In the genomic region with DNA sequence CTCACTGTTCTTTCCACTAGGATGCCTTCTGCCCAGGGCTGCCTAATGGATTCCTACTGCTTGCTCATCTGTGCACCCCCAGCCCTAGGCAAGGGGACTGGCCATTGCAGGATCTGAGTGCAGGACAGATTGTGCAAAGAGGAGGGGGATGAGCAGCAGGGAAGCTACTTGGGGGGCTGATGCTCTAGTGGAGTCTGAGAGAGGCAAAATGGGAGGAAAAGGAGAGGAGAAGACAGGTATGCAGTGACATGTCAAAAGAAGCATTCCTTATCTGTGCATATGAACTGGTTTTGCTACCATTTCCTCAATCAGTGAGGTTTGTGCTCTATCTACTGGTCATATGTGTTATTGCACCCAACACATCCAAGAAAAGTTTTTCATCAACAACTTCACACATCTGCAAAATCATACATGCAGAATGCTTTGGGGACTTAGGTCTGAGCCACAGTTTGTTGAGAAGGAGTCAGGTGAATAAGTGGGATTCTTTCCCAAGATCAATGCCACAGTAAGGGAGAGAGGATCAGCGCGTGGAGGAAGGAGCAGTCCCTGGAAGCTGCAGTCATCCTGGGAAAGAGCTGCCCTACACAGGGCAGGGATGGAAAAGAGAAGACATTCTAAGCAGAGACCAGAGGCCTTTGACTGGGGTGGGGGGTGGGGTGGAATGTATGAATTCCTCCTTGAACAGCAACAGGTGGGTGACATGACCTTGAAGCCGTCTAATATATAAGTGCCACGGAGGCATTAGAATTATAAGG, we compare ENCODE assay signal across 8 cellular contexts. TPM values are rescaled to one million over a fixed set of nuclear protein-coding genes. Genes with fewer than 3 reads are reported as not detected.
DNase-seq lines count a peak whose midpoint lies in the region; ATAC-seq and TF ChIP-seq lines count a peak whose summit lies in the region.

No MANE protein-coding gene starts in this region.

- H3K4me1 ChIP-seq in cardiac muscle cell (ENCODE audit: low read depth) (no peaks in the 10 kb centered on the region), lung (ENCODE audit: control insufficient read depth in 2 of 2, insufficient read depth in 2 of 2, low read length in 2 of 2) (peaks cover 0 to 3% of the 10 kb centered on the region in 2 donors)

- intact Hi-C loops in Right ventricle myocardium inferior (cut with DNase I), result no loop called here

- H3K27ac ChIP-seq in cardiac muscle cell (no peak overlapping the region), lung (ENCODE audit: low read depth in 1 of 2, low read length in 1 of 2) (no peak overlapping the region)

- H3K36me3 ChIP-seq in cardiac muscle cell (no peaks in the 10 kb centered on the region), lung (ENCODE audit: control insufficient read depth in 2 of 2, insufficient read depth in 2 of 2, low read length in 2 of 2) (peaks cover 0 to 2% of the 10 kb centered on the region in 2 donors)

- H3K27me3 ChIP-seq in cardiac muscle cell, result no peaks in the 10 kb centered on the region
- H3K27me3 ChIP-seq in lung (ENCODE audit: control insufficient read depth, insufficient read depth), result no peaks in the 10 kb centered on the region

- ATAC-seq in Right ventricle myocardium inferior (no peak), HG02798 (IDR thresholded peaks at IDR 0.05; ENCODE audit: poor library complexity, unreplicated experiment) (peak; percentile 68), lung (ENCODE audit: insufficient read depth, low FRiP score) (peak; percentile 63)

- no peak overlapping the region for H3K4me3 ChIP-seq in cardiac muscle cell
- H3K4me3 ChIP-seq in lung, result no peak overlapping the region

- no peaks in the 10 kb centered on the region for H3K9me3 ChIP-seq in cardiac muscle cell (ENCODE audit: low read depth)
- no peaks in the 10 kb centered on the region for H3K9me3 ChIP-seq in lung (ENCODE audit: control insufficient read depth in 2 of 2, insufficient read depth in 1 of 2, low read length in 1 of 2)

- TF ChIP-seq CTCF in cardiac muscle cell (IDR thresholded peaks at IDR 0.05; ENCODE audit: low read depth, low read length), result peak; percentile 71
- TF ChIP-seq CTCF in lung (IDR thresholded peaks at IDR 0.05; ENCODE audit: control extremely low read depth, extremely low read depth), result peak; percentile 63

- DNase-seq in cardiac muscle cell (ENCODE audit: low read depth in 1 of 2, low spot score in 1 of 2) (peak; percentile 35 to 54), Right ventricle myocardium inferior (ENCODE audit: missing footprints) (no peak), NCI-H510A (lab: John Stamatoyannopoulos, UW) (peak; percentile 10), dermis microvascular lymphatic vessel endothelial cell (ENCODE audit: low read depth in 2 of 2) (peak; percentile 34 to 44), lung (ENCODE audit: low spot score) (no peak), MV-4-11 (lab: John Stamatoyannopoulos, UW) (no peak)
- DNase-seq in activated CD4-positive, alpha-beta T cell treated with anti-CD3 and anti-CD28 coated beads for 4 hours, result no peak

- WGBS in lung, 2 donors, result 85 to 88% methylated on average over 4 of the region's 4 CpGs

RNA-seq across cellular contexts. Expression of a gene that starts 14.4 kb away (rescaled TPM):
- 0.18 and 0.83 TPM in 2 replicates for total RNA-seq in cardiac muscle cell
- polyA plus RNA-seq in cardiac muscle cell, result 0.07 TPM in 1 of 2 replicates, not detected in the other
- total RNA-seq in Right ventricle myocardium inferior, result 0.16 TPM
- total RNA-seq in dermis microvascular lymphatic vessel endothelial cell, result under 0.01 and 0.13 TPM in 2 replicates
- total RNA-seq in lung, result 10 to 100 TPM in 1 of 2 donors, 1 to 10 TPM in 1; 1.4 to 20.3 TPM
- polyA plus RNA-seq in lung, result 1 to 10 TPM; 2.4 to 3.6 TPM

Comparison
In these comparisons a context has a peak if more than half of its experiments do, and no peak if none do; other contexts are left out.
1. DNase-seq: peak in cardiac muscle cell (2 of 2), NCI-H510A (single experiment) and dermis microvascular lymphatic vessel endothelial cell (2 of 2); none in Right ventricle myocardium inferior (single experiment), lung (single experiment), MV-4-11 (single experiment) and activated CD4-positive, alpha-beta T cell treated with anti-CD3 and anti-CD28 coated beads for 4 hours (0 of 2).